6 cellular contexts compared by ENCODE assay signal in the genomic region with DNA sequence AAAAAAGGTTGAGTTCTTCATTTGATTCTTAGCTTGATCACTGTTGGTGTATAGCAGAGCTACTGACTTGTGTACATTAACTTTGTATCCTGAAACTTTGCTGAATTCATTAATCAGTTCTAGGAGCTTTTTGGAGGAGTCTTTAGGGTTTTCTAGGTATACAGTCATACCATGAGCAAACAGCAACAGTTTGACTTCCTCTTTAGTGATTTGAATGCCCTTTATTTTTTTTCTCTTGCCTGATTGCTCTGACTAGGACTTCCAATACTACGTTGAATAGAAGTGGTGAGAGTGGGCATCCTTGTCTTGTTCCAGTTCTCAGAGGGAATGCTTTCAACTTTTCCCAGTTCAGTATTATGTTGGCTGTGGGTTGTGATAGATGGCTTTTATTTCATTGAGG. TPM values are rescaled to one million over a fixed set of nuclear protein-coding genes. Genes with fewer than 3 reads are reported as not detected.
"Had no signal": no experiment of that assay in that cellular context is flagged by ENCODE, and none has a peak within 500 bp of the region (broad histone marks: within the 10 kb centered on the region; RNA-seq: fewer than 3 reads in every experiment).

No MANE protein-coding gene starts in this region.

RNA-seq across cellular contexts. Expression of a gene that starts 22.0 kb away (rescaled TPM):
- polyA plus RNA-seq: neural cell, ovary, right cardiac atrium, sigmoid colon, small intestine, urinary bladder had no signal
